ENCODE assay signal across 22 cellular contexts in the genomic region with DNA sequence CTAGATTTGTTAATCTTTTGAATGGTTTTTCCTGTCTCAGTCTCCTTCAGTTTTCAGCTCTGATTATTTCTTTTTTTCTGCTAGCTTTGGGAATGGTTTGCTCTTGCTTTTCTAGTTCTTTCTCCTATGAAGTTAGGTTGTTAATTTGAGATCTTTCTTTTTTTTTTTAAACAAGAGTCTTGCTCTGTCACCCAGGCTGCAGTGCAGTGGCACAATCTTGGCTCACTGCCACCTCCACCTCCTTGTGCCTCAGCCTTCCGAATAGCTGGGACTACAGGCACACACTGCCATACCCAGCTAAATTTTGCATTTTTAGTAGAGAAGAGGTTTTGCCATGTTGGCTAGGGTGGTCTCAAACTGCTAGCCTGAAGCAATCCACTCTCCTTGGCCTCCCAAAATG. TPM values are rescaled to one million over a fixed set of nuclear protein-coding genes. Genes with fewer than 3 reads are reported as not detected.
DNase-seq lines count a peak whose midpoint lies in the region; ATAC-seq and TF ChIP-seq lines count a peak whose summit lies in the region.
"Had no signal": no experiment of that assay in that cellular context is flagged by ENCODE, and none has a peak within 500 bp of the region (broad histone marks: within the 10 kb centered on the region; RNA-seq: fewer than 3 reads in every experiment).

No MANE protein-coding gene starts in this region.

- no peaks in the 10 kb centered on the region for H3K27me3 ChIP-seq in neural progenitor cell

- no peak overlapping the region for H3K27ac ChIP-seq in neural progenitor cell
- H3K27ac ChIP-seq: 22Rv1 had no signal

- no peaks in the 10 kb centered on the region for H3K9me3 ChIP-seq in neural progenitor cell (ENCODE audit: low read depth)

- H3K79me2 ChIP-seq in neural progenitor cell (ENCODE audit: low read depth) = no peaks in the 10 kb centered on the region

- H3K4me1 Mint-ChIP-seq in activated T-cell treated with anti-CD3 and anti-CD28 coated beads, Interleukin-2, amount 50 U/mL, for 72 hours (ENCODE audit: low read depth) = no peaks in the 10 kb centered on the region
- H3K4me1 Mint-ChIP-seq in activated T-cell treated with anti-CD3 and anti-CD28 coated beads, Interleukin-2, amount 50 U/mL, for 4 hours (ENCODE audit: low read depth) = no peaks in the 10 kb centered on the region
- peaks cover 4% of the 10 kb centered on the region for H3K4me1 Mint-ChIP-seq in activated T-helper 17 cell treated with anti-CD3 and anti-CD28 coated beads, Interleukin-2, amount 50 U/mL, for 72 hours
- H3K4me1 Mint-ChIP-seq in central memory CD8-positive, alpha-beta T cell = no peaks in the 10 kb centered on the region
- H3K4me1 Mint-ChIP-seq in neural progenitor cell = no peaks in the 10 kb centered on the region
- H3K4me1 Mint-ChIP-seq: CD8-positive, alpha-beta memory T cell had no signal

- H3K27ac Mint-ChIP-seq in activated T-cell treated with anti-CD3 and anti-CD28 coated beads, Interleukin-2, amount 50 U/mL, for 72 hours = peak overlapping the region; percentile 52
- peak overlapping the region; percentile 50 for H3K27ac Mint-ChIP-seq in activated T-helper 17 cell treated with anti-CD3 and anti-CD28 coated beads, Interleukin-2, amount 50 U/mL, for 72 hours
- peak overlapping the region; percentile 5 for H3K27ac Mint-ChIP-seq in central memory CD8-positive, alpha-beta T cell (ENCODE audit: low read depth)
- no peak overlapping the region for H3K27ac Mint-ChIP-seq in neural progenitor cell

- H2AFZ ChIP-seq in neural progenitor cell (replicated peaks) = no peak overlapping the region

- DNase-seq in activated T-cell treated with anti-CD3 and anti-CD28 coated beads, Interleukin-2, amount 50 U/mL, for 72 hours = no peak
- no peak for DNase-seq in activated T-cell treated with anti-CD3 and anti-CD28 coated beads, Interleukin-2, amount 50 U/mL, for 4 hours
- no peak for DNase-seq in central memory CD8-positive, alpha-beta T cell (ENCODE audit: low spot score in 2 of 2)
- peak; percentile 21 for DNase-seq in putamen (ENCODE audit: low spot score)
- no peak for DNase-seq in activated CD8-positive, alpha-beta memory T cell treated with anti-CD3 and anti-CD28 coated beads, Interleukin-2, amount 50 U/mL, for 4 hours
- no peak for DNase-seq in neural progenitor cell (ENCODE audit: low spot score)
- no peak for DNase-seq in kidney glomerular epithelial cell (lab: John Stamatoyannopoulos, UW)
- DNase-seq: ACHN; Calu3; CD8-positive, alpha-beta memory T cell; DMS153; GOT3; HCEC 1CT; NCI-H1105; NCI-H146; NCI-H2029 treated with DMSO at 0.1 percent for 48 hours; NCI-H226; NCI-H510A treated with DMSO at 0.1 percent for 48 hours; NCI-H748 treated with DMSO at 0.1 percent for 48 hours had no signal

- H3K9ac ChIP-seq in neural progenitor cell = no peak overlapping the region

- H3K36me3 Mint-ChIP-seq in activated T-cell treated with anti-CD3 and anti-CD28 coated beads, Interleukin-2, amount 50 U/mL, for 72 hours (ENCODE audit: insufficient read depth in 2 of 2) = peaks cover 2 to 14% of the 10 kb centered on the region in 2 donors
- H3K36me3 Mint-ChIP-seq in activated T-cell treated with anti-CD3 and anti-CD28 coated beads, Interleukin-2, amount 50 U/mL, for 4 hours (ENCODE audit: insufficient read depth) = peaks cover 44% of the 10 kb centered on the region
- H3K36me3 Mint-ChIP-seq in activated T-helper 17 cell treated with anti-CD3 and anti-CD28 coated beads, Interleukin-2, amount 50 U/mL, for 72 hours (ENCODE audit: low read depth) = peaks cover 75% of the 10 kb centered on the region
- H3K36me3 Mint-ChIP-seq in central memory CD8-positive, alpha-beta T cell (ENCODE audit: insufficient read depth) = peaks cover 12% of the 10 kb centered on the region
- H3K36me3 Mint-ChIP-seq in neural progenitor cell = peaks cover 48% of the 10 kb centered on the region

- H3K4me1 ChIP-seq in neural progenitor cell = peaks cover 6% of the 10 kb centered on the region

- peaks cover 8% of the 10 kb centered on the region for H3F3A ChIP-seq in neural progenitor cell (ENCODE audit: low read depth)

- TF ChIP-seq CTCF in neural progenitor cell (IDR thresholded peaks at IDR 0.05) = no peak

- H4K20me1 ChIP-seq in neural progenitor cell (ENCODE audit: low read depth) = no peaks in the 10 kb centered on the region

- H3K9me3 Mint-ChIP-seq in activated T-cell treated with anti-CD3 and anti-CD28 coated beads, Interleukin-2, amount 50 U/mL, for 72 hours = no peaks in the 10 kb centered on the region
- H3K9me3 Mint-ChIP-seq in activated T-cell treated with anti-CD3 and anti-CD28 coated beads, Interleukin-2, amount 50 U/mL, for 4 hours = no peaks in the 10 kb centered on the region
- H3K9me3 Mint-ChIP-seq in activated T-helper 17 cell treated with anti-CD3 and anti-CD28 coated beads, Interleukin-2, amount 50 U/mL, for 72 hours = no peaks in the 10 kb centered on the region
- H3K9me3 Mint-ChIP-seq in central memory CD8-positive, alpha-beta T cell = no peaks in the 10 kb centered on the region
- H3K9me3 Mint-ChIP-seq in neural progenitor cell = no peaks in the 10 kb centered on the region
- H3K9me3 Mint-ChIP-seq: CD8-positive, alpha-beta memory T cell had no signal

- no peaks in the 10 kb centered on the region for H3K27me3 Mint-ChIP-seq in activated T-cell treated with anti-CD3 and anti-CD28 coated beads, Interleukin-2, amount 50 U/mL, for 72 hours (ENCODE audit: low read depth)
- H3K27me3 Mint-ChIP-seq in activated T-cell treated with anti-CD3 and anti-CD28 coated beads, Interleukin-2, amount 50 U/mL, for 4 hours (ENCODE audit: low read depth) = no peaks in the 10 kb centered on the region
- no peaks in the 10 kb centered on the region for H3K27me3 Mint-ChIP-seq in activated T-helper 17 cell treated with anti-CD3 and anti-CD28 coated beads, Interleukin-2, amount 50 U/mL, for 72 hours
- no peaks in the 10 kb centered on the region for H3K27me3 Mint-ChIP-seq in central memory CD8-positive, alpha-beta T cell
- no peaks in the 10 kb centered on the region for H3K27me3 Mint-ChIP-seq in neural progenitor cell (ENCODE audit: insufficient read depth, low read depth)
- H3K27me3 Mint-ChIP-seq: CD8-positive, alpha-beta memory T cell had no signal

- H3K4me3 ChIP-seq in neural progenitor cell = no peak overlapping the region

- ATAC-seq in activated T-cell treated with anti-CD3 and anti-CD28 coated beads, Interleukin-2, amount 50 U/mL, for 72 hours (replicated peaks in 1 of 2) = no peak
- no peak for ATAC-seq in activated T-cell treated with anti-CD3 and anti-CD28 coated beads, Interleukin-2, amount 50 U/mL, for 4 hours
- ATAC-seq in activated T-helper 17 cell treated with anti-CD3 and anti-CD28 coated beads, Interleukin-2, amount 50 U/mL, for 72 hours (replicated peaks) = no peak
- ATAC-seq in central memory CD8-positive, alpha-beta T cell (replicated peaks; ENCODE audit: extremely low read depth, poor library complexity, severe bottlenecking) = no peak
- ATAC-seq: Panc1 had no signal

- H3K4me3 Mint-ChIP-seq in activated T-cell treated with anti-CD3 and anti-CD28 coated beads, Interleukin-2, amount 50 U/mL, for 72 hours = no peak overlapping the region
- no peak overlapping the region for H3K4me3 Mint-ChIP-seq in activated T-cell treated with anti-CD3 and anti-CD28 coated beads, Interleukin-2, amount 50 U/mL, for 4 hours
- no peak overlapping the region for H3K4me3 Mint-ChIP-seq in activated T-helper 17 cell treated with anti-CD3 and anti-CD28 coated beads, Interleukin-2, amount 50 U/mL, for 72 hours
- H3K4me3 Mint-ChIP-seq in central memory CD8-positive, alpha-beta T cell = no peak overlapping the region
- no peak overlapping the region for H3K4me3 Mint-ChIP-seq in neural progenitor cell
- H3K4me3 Mint-ChIP-seq: CD8-positive, alpha-beta memory T cell had no signal

- no peak overlapping the region for H3K4me2 ChIP-seq in neural progenitor cell

- H3K36me3 ChIP-seq in neural progenitor cell = no peaks in the 10 kb centered on the region

RNA-seq across cellular contexts. Expression of a gene that starts 56.7 kb away (rescaled TPM):
- 1 to 10 TPM; 7.4 to 8.9 TPM for total RNA-seq in activated T-cell treated with anti-CD3 and anti-CD28 coated beads, Interleukin-2, amount 50 U/mL, for 72 hours
- 10 to 100 TPM; 22.8 to 25.7 (median 23.2) TPM for total RNA-seq in activated T-cell treated with anti-CD3 and anti-CD28 coated beads, Interleukin-2, amount 50 U/mL, for 4 hours
- total RNA-seq in activated T-helper 17 cell treated with anti-CD3 and anti-CD28 coated beads, Interleukin-2, amount 50 U/mL, for 72 hours = 10 to 100 TPM in 1 of 2 donors, 1 to 10 TPM in 1; 7.9 to 12.0 TPM
- 2.0 and 2.4 TPM in 2 replicates for total RNA-seq in neural progenitor cell (ENCODE audit: low replicate concordance)

RNA-seq across cellular contexts. Expression of a gene that starts 59.4 kb away (rescaled TPM):
- total RNA-seq in activated T-cell treated with anti-CD3 and anti-CD28 coated beads, Interleukin-2, amount 50 U/mL, for 72 hours = 10 to 100 TPM; 23.5 to 24.3 TPM
- total RNA-seq in activated T-cell treated with anti-CD3 and anti-CD28 coated beads, Interleukin-2, amount 50 U/mL, for 4 hours = 10 to 100 TPM; 29.7 to 53.1 (median 42.8) TPM
- total RNA-seq in activated T-helper 17 cell treated with anti-CD3 and anti-CD28 coated beads, Interleukin-2, amount 50 U/mL, for 72 hours = 10 to 100 TPM; 23.3 to 54.7 TPM
- 210 and 364 TPM in 2 replicates for total RNA-seq in neural progenitor cell (ENCODE audit: low replicate concordance)
